ENCODE assay signal across 1 cellular context in genomic region chr2:69704446-69704845, GRCh38.
TF ChIP-seq lines count a peak whose summit lies in the region.

No MANE protein-coding gene starts in this region.

TF ChIP-seq in SK-N-SH, 30 proteins besides CTCF, POLR2A, EP300 and RAD21 (continued from another document):
- TF ChIP-seq RFX5 (IDR thresholded peaks at IDR 0.05; ENCODE audit: low read length) (no peak), FOXM1 (IDR thresholded peaks at IDR 0.05; ENCODE audit: low read depth) (no peak), USF2 (IDR thresholded peaks at IDR 0.05; ENCODE audit: borderline replicate concordance, low read depth, low read length) (no peak), FOSL2 (IDR thresholded peaks at IDR 0.05; ENCODE audit: borderline replicate concordance, low read depth) (no peak)
